In genomic region chr2:30765876-30766470, GRCh38 we compare ENCODE assay signal across 27 cellular contexts. TPM values are rescaled to one million over a fixed set of nuclear protein-coding genes. Genes with fewer than 3 reads are reported as not detected.
DNase-seq lines count a peak whose midpoint lies in the region; ATAC-seq and TF ChIP-seq lines count a peak whose summit lies in the region.
"Had no signal": no experiment of that assay in that cellular context is flagged by ENCODE, and none has a peak within 500 bp of the region (broad histone marks: within the 10 kb centered on the region; RNA-seq: fewer than 3 reads in every experiment).

No MANE protein-coding gene starts in this region.

- CTCF ChIA-PET in activated CD8-positive, alpha-beta T cell treated with anti-CD3 and anti-CD28 coated beads for 36 hours (lab: Charles Lee) = no interaction called here
- CTCF ChIA-PET in activated CD8-positive, alpha-beta T cell treated with anti-CD3 and anti-CD28 coated beads, Interleukin-2, amount 10 ng/mL, durations not matched to agents 7 days and 5 days (lab: Charles Lee) = no interaction called here

- H3K4me2 ChIP-seq in DND-41 (ENCODE audit: insufficient read depth, low read length) (no peak overlapping the region), neuronal stem cell (ENCODE audit: insufficient read depth, low read length, poor library complexity, severe bottlenecking) (no peak overlapping the region)
- H3K4me2 ChIP-seq: PC-9 had no signal

- POLR2A ChIA-PET in activated CD8-positive, alpha-beta T cell treated with anti-CD3 and anti-CD28 coated beads for 36 hours (lab: Charles Lee) = interaction anchor here (1.3 kb wide), 1 partner anchor 19 kb away, joined by 3 read pairs; no protein-coding TSS in a partner anchor
- POLR2A ChIA-PET in activated CD8-positive, alpha-beta T cell treated with anti-CD3 and anti-CD28 coated beads, Interleukin-2, amount 10 ng/mL, durations not matched to agents 7 days and 5 days (lab: Charles Lee) = no interaction called here
- POLR2A ChIA-PET in naive thymus-derived CD8-positive, alpha-beta T cell (lab: Charles Lee) = no interaction called here

- no peak overlapping the region for H2BK120ac ChIP-seq in neuronal stem cell (ENCODE audit: low read depth, low read length)

- H4K91ac ChIP-seq in neuronal stem cell (ENCODE audit: low read depth, low read length, poor library complexity) = no peak overlapping the region

- no peak overlapping the region for H3K14ac ChIP-seq in neuronal stem cell (ENCODE audit: low read length)

- H4K20me1 ChIP-seq in DND-41 (ENCODE audit: insufficient read depth, low read length) = 0 out of 2 replicates have a peak, but pooled peaks cover 3% of the 10 kb centered on the region

- H3K36me3 Mint-ChIP-seq in activated CD8-positive, alpha-beta T cell treated with anti-CD3 and anti-CD28 coated beads for 36 hours (ENCODE audit: low read depth) = no peaks in the 10 kb centered on the region
- no peaks in the 10 kb centered on the region for H3K36me3 Mint-ChIP-seq in activated CD8-positive, alpha-beta T cell treated with anti-CD3 and anti-CD28 coated beads, Interleukin-2, amount 10 ng/mL, durations not matched to agents 7 days and 5 days (ENCODE audit: low read depth)
- H3K36me3 Mint-ChIP-seq in naive thymus-derived CD8-positive, alpha-beta T cell = no peaks in the 10 kb centered on the region
- H3K36me3 Mint-ChIP-seq in glutamatergic neuron (ENCODE audit: unreplicated experiment) = peaks cover 3% of the 10 kb centered on the region
- H3K36me3 Mint-ChIP-seq: CD4-positive, alpha-beta memory T cell had no signal

- H3K4me1 ChIP-seq in DND-41 (ENCODE audit: insufficient read depth, low read length) = no peaks in the 10 kb centered on the region
- peaks cover 0 to 8% of the 10 kb centered on the region in 2 donors for H3K4me1 ChIP-seq in neuronal stem cell (ENCODE audit: control insufficient read depth in 2 of 2, insufficient read depth in 1 of 2, low read depth in 1 of 2, low read length in 2 of 2)
- H3K4me1 ChIP-seq: BE2C, HAP-1, SJSA1 had no signal

- H3K4me3 Mint-ChIP-seq in activated CD8-positive, alpha-beta T cell treated with anti-CD3 and anti-CD28 coated beads for 36 hours = no peak overlapping the region
- H3K4me3 Mint-ChIP-seq in activated CD8-positive, alpha-beta T cell treated with anti-CD3 and anti-CD28 coated beads, Interleukin-2, amount 10 ng/mL, durations not matched to agents 7 days and 5 days = no peak overlapping the region
- H3K4me3 Mint-ChIP-seq in naive thymus-derived CD8-positive, alpha-beta T cell = peak overlapping the region in 6 of 10 donors; percentile 11 to 50 (median 23)
- H3K4me3 Mint-ChIP-seq in glutamatergic neuron (ENCODE audit: unreplicated experiment) = no peak overlapping the region
- H3K4me3 Mint-ChIP-seq: CD4-positive, alpha-beta memory T cell had no signal

- no peak for TF ChIP-seq CTCF in activated CD8-positive, alpha-beta T cell treated with anti-CD3 and anti-CD28 coated beads for 36 hours (IDR thresholded peaks at IDR 0.05)
- TF ChIP-seq CTCF in DND-41 (IDR thresholded peaks at IDR 0.05; ENCODE audit: borderline replicate concordance, extremely low read depth, low read length, poor library complexity, severe bottlenecking) (no peak), glutamatergic neuron (IDR thresholded peaks at IDR 0.05; ENCODE audit: partially characterized antibody, unreplicated experiment) (no peak)

- no peak overlapping the region for H4K8ac ChIP-seq in neuronal stem cell (ENCODE audit: low read depth, low read length)

- H3K79me2 ChIP-seq in DND-41 (ENCODE audit: insufficient read depth, low read length) = no peaks in the 10 kb centered on the region

- no peak overlapping the region for H3K4ac ChIP-seq in neuronal stem cell (ENCODE audit: low read length)

- no peak overlapping the region for H3K9ac ChIP-seq in DND-41 (ENCODE audit: low read depth, low read length)
- H3K9ac ChIP-seq in neuronal stem cell (ENCODE audit: low read depth, low read length, poor library complexity) = no peak overlapping the region

- no CpG with 5 or more reads among the region's 12 CpGs for WGBS in neuronal stem cell (ENCODE audit: extremely low coverage in 2 of 2, insufficient read length in 2 of 2, insufficient replicate concordance in 1 of 2), 2 donors

- H3K36me3 ChIP-seq in DND-41 (ENCODE audit: insufficient read depth, low read length) = no peaks in the 10 kb centered on the region
- no peaks in the 10 kb centered on the region for H3K36me3 ChIP-seq in neuronal stem cell (replicated peaks in 1 of 2; ENCODE audit: control insufficient read depth in 2 of 2, insufficient read depth in 2 of 2, low read length in 2 of 2)
- H3K36me3 ChIP-seq: BE2C, HAP-1, SJSA1 had no signal

- H3K27me3 Mint-ChIP-seq in activated CD8-positive, alpha-beta T cell treated with anti-CD3 and anti-CD28 coated beads for 36 hours = peaks cover 2% of the 10 kb centered on the region
- H3K27me3 Mint-ChIP-seq in activated CD8-positive, alpha-beta T cell treated with anti-CD3 and anti-CD28 coated beads, Interleukin-2, amount 10 ng/mL, durations not matched to agents 7 days and 5 days (ENCODE audit: low read depth) = no peaks in the 10 kb centered on the region
- peaks cover 2 to 35% (median 12%) of the 10 kb centered on the region in 5 donors for H3K27me3 Mint-ChIP-seq in naive thymus-derived CD8-positive, alpha-beta T cell
- peaks cover 8% of the 10 kb centered on the region for H3K27me3 Mint-ChIP-seq in glutamatergic neuron (ENCODE audit: unreplicated experiment)

- H3K4me3 ChIP-seq in DND-41 (ENCODE audit: low read depth in 1 of 2, low read length in 2 of 2) (no peak overlapping the region), neuronal stem cell (ENCODE audit: low read length in 2 of 2) (no peak overlapping the region)
- H3K4me3 ChIP-seq: GM12878, HAP-1, PC-9, SJSA1 had no signal

- no peak overlapping the region for H2BK15ac ChIP-seq in neuronal stem cell (ENCODE audit: low read length)

- H3K9me3 ChIP-seq in DND-41 (ENCODE audit: insufficient read depth, low read length, severe bottlenecking) (no peaks in the 10 kb centered on the region), neuronal stem cell (replicated peaks in 1 of 2; ENCODE audit: control insufficient read depth in 2 of 2, insufficient read depth in 1 of 2, low read depth in 1 of 2, low read length in 2 of 2) (no peaks in the 10 kb centered on the region)
- H3K9me3 ChIP-seq: BE2C, HAP-1, SJSA1 had no signal

- no peak overlapping the region for H3K18ac ChIP-seq in neuronal stem cell (ENCODE audit: low read length)

- no peak overlapping the region for H2BK5ac ChIP-seq in neuronal stem cell (ENCODE audit: low read length)

- H3K23ac ChIP-seq in neuronal stem cell (ENCODE audit: low read depth, low read length, poor library complexity) = no peak overlapping the region

- H3K27me3 ChIP-seq in DND-41 (ENCODE audit: insufficient read depth, low read length, poor library complexity) (peaks cover 14% of the 10 kb centered on the region), neuronal stem cell (ENCODE audit: control insufficient read depth in 3 of 3, insufficient read depth in 3 of 3, low read depth in 1 of 3, low read length in 3 of 3) (no peaks in the 10 kb centered on the region)
- H3K27me3 ChIP-seq: BE2C had no signal

- H3K27ac ChIP-seq in DND-41 (ENCODE audit: low read length) = no peak overlapping the region
- H3K27ac ChIP-seq in neuronal stem cell (replicated peaks; ENCODE audit: low read length) = no peak overlapping the region
- H3K27ac ChIP-seq: PC-9, SJSA1 had no signal

- H3K27ac Mint-ChIP-seq in activated CD8-positive, alpha-beta T cell treated with anti-CD3 and anti-CD28 coated beads for 36 hours = no peak overlapping the region
- H3K27ac Mint-ChIP-seq in activated CD8-positive, alpha-beta T cell treated with anti-CD3 and anti-CD28 coated beads, Interleukin-2, amount 10 ng/mL, durations not matched to agents 7 days and 5 days = no peak overlapping the region
- peak overlapping the region in 8 of 10 donors; percentile 7 to 76 (median 56) for H3K27ac Mint-ChIP-seq in naive thymus-derived CD8-positive, alpha-beta T cell
- no peak overlapping the region for H3K27ac Mint-ChIP-seq in glutamatergic neuron (ENCODE audit: unreplicated experiment)

- no peaks in the 10 kb centered on the region for H3K9me3 Mint-ChIP-seq in activated CD8-positive, alpha-beta T cell treated with anti-CD3 and anti-CD28 coated beads for 36 hours
- no peaks in the 10 kb centered on the region for H3K9me3 Mint-ChIP-seq in activated CD8-positive, alpha-beta T cell treated with anti-CD3 and anti-CD28 coated beads, Interleukin-2, amount 10 ng/mL, durations not matched to agents 7 days and 5 days (ENCODE audit: insufficient read depth)
- H3K9me3 Mint-ChIP-seq in naive thymus-derived CD8-positive, alpha-beta T cell = no peaks in the 10 kb centered on the region
- H3K9me3 Mint-ChIP-seq in glutamatergic neuron (ENCODE audit: unreplicated experiment) = peaks cover 1% of the 10 kb centered on the region
- H3K9me3 Mint-ChIP-seq: CD4-positive, alpha-beta memory T cell had no signal

- H3K79me1 ChIP-seq in neuronal stem cell (ENCODE audit: low read depth, low read length) = no peaks in the 10 kb centered on the region

- intact Hi-C loops in activated CD8-positive, alpha-beta T cell treated with anti-CD3 and anti-CD28 coated beads for 36 hours (cut with micrococcal nuclease) = no loop called here

- H2BK12ac ChIP-seq in neuronal stem cell (ENCODE audit: low read length) = no peak overlapping the region

- no peak overlapping the region for H2AK5ac ChIP-seq in neuronal stem cell (ENCODE audit: low read depth, low read length)

- ATAC-seq in activated CD8-positive, alpha-beta T cell treated with anti-CD3 and anti-CD28 coated beads for 36 hours = peak; percentile 24
- no peak for ATAC-seq in activated CD8-positive, alpha-beta T cell treated with anti-CD3 and anti-CD28 coated beads, Interleukin-2, amount 10 ng/mL, durations not matched to agents 7 days and 5 days
- ATAC-seq in DND-41 (ENCODE audit: insufficient read depth, low read depth) = peak; percentile 88
- peak; percentile 46 to 76 for ATAC-seq in naive thymus-derived CD8-positive, alpha-beta T cell
- ATAC-seq in stimulated activated naive CD8-positive, alpha-beta T cell treated with anti-CD3 and anti-CD28 coated beads, Interleukin-15, Interleukin-2, amounts not matched to agents 100 U/mL and 50 U/mL, for 24 hours = no peak
- no peak for ATAC-seq in GM21515 (IDR thresholded peaks at IDR 0.05; ENCODE audit: unreplicated experiment)
- ATAC-seq: GM12878 had no signal

- no peak overlapping the region for H2AFZ ChIP-seq in DND-41 (ENCODE audit: low read depth, low read length)
- no peak overlapping the region for H2AFZ ChIP-seq in neuronal stem cell (ENCODE audit: low read length)
- H2AFZ ChIP-seq: PC-9 had no signal

- no peaks in the 10 kb centered on the region for H3K4me1 Mint-ChIP-seq in activated CD8-positive, alpha-beta T cell treated with anti-CD3 and anti-CD28 coated beads for 36 hours (ENCODE audit: low read depth)
- no peaks in the 10 kb centered on the region for H3K4me1 Mint-ChIP-seq in activated CD8-positive, alpha-beta T cell treated with anti-CD3 and anti-CD28 coated beads, Interleukin-2, amount 10 ng/mL, durations not matched to agents 7 days and 5 days (ENCODE audit: low read depth)
- peaks cover 2 to 8% (median 6%) of the 10 kb centered on the region in 4 donors for H3K4me1 Mint-ChIP-seq in naive thymus-derived CD8-positive, alpha-beta T cell
- H3K4me1 Mint-ChIP-seq in glutamatergic neuron (ENCODE audit: low read depth, unreplicated experiment) = no peaks in the 10 kb centered on the region

- DNase-seq in activated CD8-positive, alpha-beta T cell treated with anti-CD3 and anti-CD28 coated beads for 36 hours = peak; percentile 3
- DNase-seq in activated CD8-positive, alpha-beta T cell treated with anti-CD3 and anti-CD28 coated beads, Interleukin-2, amount 10 ng/mL, durations not matched to agents 7 days and 5 days = no peak
- DNase-seq in DND-41 (peak; percentile 56), glutamatergic neuron (no peak), neuronal stem cell (ENCODE audit: low spot score) (no peak)
- DNase-seq in naive thymus-derived CD8-positive, alpha-beta T cell = peak in 4 of 10 donors; percentile 2 to 26 (median 10)
- DNase-seq in stimulated activated naive CD8-positive, alpha-beta T cell treated with anti-CD3 and anti-CD28 coated beads, Interleukin-15, Interleukin-2, amounts not matched to agents 100 U/mL and 50 U/mL, for 24 hours = peak; percentile 5
- DNase-seq: 8988T; ACHN; BE2C; CD4-positive, alpha-beta memory T cell; COR-L47; EL; GDM1; GOT3; KG1; MM.1S; NCI-H2029 treated with DMSO at 0.1 percent for 48 hours; NCI-H446 treated with DMSO at 0.1 percent for 48 hours; NCI-H526 treated with DMSO at 0.1 percent for 48 hours; PC-9; Right ventricle myocardium superior; RPMI8226 had no signal

RNA-seq across cellular contexts. Expression of gene CAPN13, which starts 41.3 kb away (rescaled TPM):
- not detected for total RNA-seq in activated CD8-positive, alpha-beta T cell treated with anti-CD3 and anti-CD28 coated beads for 36 hours
- total RNA-seq in activated CD8-positive, alpha-beta T cell treated with anti-CD3 and anti-CD28 coated beads, Interleukin-2, amount 10 ng/mL, durations not matched to agents 7 days and 5 days = not detected
- total RNA-seq in naive thymus-derived CD8-positive, alpha-beta T cell = not detected
- not detected for polyA plus RNA-seq in naive thymus-derived CD8-positive, alpha-beta T cell
- total RNA-seq in glutamatergic neuron (ENCODE audit: unreplicated experiment) = not detected
- not detected for polyA plus RNA-seq in neuronal stem cell (2013, experiment 1 of 2)
- not detected for polyA plus RNA-seq in neuronal stem cell (2013, experiment 2 of 2)
- total RNA-seq: CD4-positive, alpha-beta memory T cell; Right ventricle myocardium superior; SJSA1 had no signal
- polyA plus RNA-seq: CD4-positive, alpha-beta memory T cell had no signal

Comparison
In these comparisons a context has a peak if more than half of its experiments do, and no peak if none do; other contexts are left out.
1. ATAC-seq: peak in activated CD8-positive, alpha-beta T cell treated with anti-CD3 and anti-CD28 coated beads for 36 hours (single experiment), DND-41 (single experiment) and naive thymus-derived CD8-positive, alpha-beta T cell (2 of 2); none in activated CD8-positive, alpha-beta T cell treated with anti-CD3 and anti-CD28 coated beads, Interleukin-2, amount 10 ng/mL, durations not matched to agents 7 days and 5 days (single experiment), stimulated activated naive CD8-positive, alpha-beta T cell treated with anti-CD3 and anti-CD28 coated beads, Interleukin-15, Interleukin-2, amounts not matched to agents 100 U/mL and 50 U/mL, for 24 hours (single experiment) and GM21515 (single experiment).
2. DNase-seq: peak in activated CD8-positive, alpha-beta T cell treated with anti-CD3 and anti-CD28 coated beads for 36 hours (single experiment), DND-41 (single experiment) and stimulated activated naive CD8-positive, alpha-beta T cell treated with anti-CD3 and anti-CD28 coated beads, Interleukin-15, Interleukin-2, amounts not matched to agents 100 U/mL and 50 U/mL, for 24 hours (single experiment); none in activated CD8-positive, alpha-beta T cell treated with anti-CD3 and anti-CD28 coated beads, Interleukin-2, amount 10 ng/mL, durations not matched to agents 7 days and 5 days (single experiment), glutamatergic neuron (single experiment) and neuronal stem cell (single experiment).
3. H3K27ac Mint-ChIP-seq: peak in naive thymus-derived CD8-positive, alpha-beta T cell (8 of 10); none in activated CD8-positive, alpha-beta T cell treated with anti-CD3 and anti-CD28 coated beads for 36 hours (single experiment), activated CD8-positive, alpha-beta T cell treated with anti-CD3 and anti-CD28 coated beads, Interleukin-2, amount 10 ng/mL, durations not matched to agents 7 days and 5 days (single experiment) and glutamatergic neuron (single experiment).
4. H3K4me3 Mint-ChIP-seq: peak in naive thymus-derived CD8-positive, alpha-beta T cell (6 of 10); none in activated CD8-positive, alpha-beta T cell treated with anti-CD3 and anti-CD28 coated beads for 36 hours (single experiment), activated CD8-positive, alpha-beta T cell treated with anti-CD3 and anti-CD28 coated beads, Interleukin-2, amount 10 ng/mL, durations not matched to agents 7 days and 5 days (single experiment) and glutamatergic neuron (single experiment).